11 cellular contexts compared by ENCODE assay signal in genomic region chr10:13865758-13866491, GRCh38.
DNase-seq lines count a peak whose midpoint lies in the region; ATAC-seq lines count a peak whose summit lies in the region.
"Had no signal": no experiment of that assay in that cellular context is flagged by ENCODE, and none has a peak within 500 bp of the region (broad histone marks: within the 10 kb centered on the region; RNA-seq: fewer than 3 reads in every experiment).

No MANE protein-coding gene starts in this region.

- peak; percentile 97 for DNase-seq in EL
- peak; percentile 98 for DNase-seq in RKO (ENCODE audit: low spot score)
- peak; percentile 65 for DNase-seq in fibroblast of gingiva (ENCODE audit: low read depth)
- DNase-seq in myocyte (ENCODE audit: low read depth), result peak; percentile 46
- no peak for DNase-seq in globus pallidus (ENCODE audit: low spot score)
- no peak for DNase-seq in stimulated activated naive CD8-positive, alpha-beta T cell treated with anti-CD3 and anti-CD28 coated beads, Interleukin-15, Interleukin-2, amounts not matched to agents 100 U/mL and 50 U/mL, for 24 hours
- no peak for DNase-seq in activated CD4-positive, alpha-beta T cell treated with anti-CD3 and anti-CD28 coated beads, Interleukin-2, amount 50 U/mL, for 48 hours
- DNase-seq: activated CD4-positive, alpha-beta T cell treated with anti-CD3 and anti-CD28 coated beads for 4 hours; activated naive CD8-positive, alpha-beta T cell treated with anti-CD3 and anti-CD28 coated beads for 36 hours; glutamatergic neuron had no signal

- ATAC-seq in stimulated activated naive CD8-positive, alpha-beta T cell treated with anti-CD3 and anti-CD28 coated beads, Interleukin-15, Interleukin-2, amounts not matched to agents 100 U/mL and 50 U/mL, for 24 hours, result no peak
- ATAC-seq in GM21529 (IDR thresholded peaks at IDR 0.05; ENCODE audit: unreplicated experiment), result no peak

Comparison
In these comparisons a context has a peak if more than half of its experiments do, and no peak if none do; other contexts are left out.
1. DNase-seq: peak in EL (single experiment), RKO (single experiment), fibroblast of gingiva (single experiment) and myocyte (single experiment); none in globus pallidus (single experiment), stimulated activated naive CD8-positive, alpha-beta T cell treated with anti-CD3 and anti-CD28 coated beads, Interleukin-15, Interleukin-2, amounts not matched to agents 100 U/mL and 50 U/mL, for 24 hours (single experiment) and activated CD4-positive, alpha-beta T cell treated with anti-CD3 and anti-CD28 coated beads, Interleukin-2, amount 50 U/mL, for 48 hours (0 of 2).